Comparison of ENCODE assay signal across 8 cellular contexts in genomic region chr9:5764130-5764868, GRCh38.
DNase-seq lines count a peak whose midpoint lies in the region; ATAC-seq and TF ChIP-seq lines count a peak whose summit lies in the region.
"Had no signal": no experiment of that assay in that cellular context is flagged by ENCODE, and none has a peak within 500 bp of the region (broad histone marks: within the 10 kb centered on the region; RNA-seq: fewer than 3 reads in every experiment).

No MANE protein-coding gene starts in this region.

- H3K4me3 ChIP-seq in PC-3 (ENCODE audit: low read length) (no peak overlapping the region), PC-9 (no peak overlapping the region)
- H3K4me3 ChIP-seq: hepatocyte had no signal

- no peaks in the 10 kb centered on the region for H4K20me1 ChIP-seq in PC-3 (ENCODE audit: low read length)
- H4K20me1 ChIP-seq in PC-9 (ENCODE audit: insufficient read depth) = no peaks in the 10 kb centered on the region

- DNase-seq in PC-3 = no peak
- DNase-seq in AG20443 (ENCODE audit: low spot score) = no peak
- DNase-seq in PC-9 = no peak

- peaks cover 39% of the 10 kb centered on the region for H3K4me1 Mint-ChIP-seq in activated naive CD8-positive, alpha-beta T cell (ENCODE audit: low read depth)

- BruUV-seq in PC-3 (replicated peaks; lab: Mats Ljungman, UMichigan) = no TSS peak
- no TSS peak for BruUV-seq in PC-9 (replicated peaks; lab: Mats Ljungman, UMichigan)

- peaks cover 44% of the 10 kb centered on the region for H3K4me1 ChIP-seq in PC-3 (ENCODE audit: insufficient read depth, low read length)
- no peaks in the 10 kb centered on the region for H3K4me1 ChIP-seq in PC-9 (replicated peaks; ENCODE audit: insufficient read depth)

- peak overlapping the region; percentile 8 for H3K27ac Mint-ChIP-seq in activated naive CD8-positive, alpha-beta T cell

- CTCF ChIA-PET in PC-3 (lab: Charles Lee) (no interaction called here), PC-9 (lab: Charles Lee) (no interaction called here)

- H3K36me3 Mint-ChIP-seq in activated naive CD8-positive, alpha-beta T cell = peaks cover 40% of the 10 kb centered on the region

- H3K36me3 ChIP-seq in PC-3 (ENCODE audit: low read depth, low read length) = peaks cover 19% of the 10 kb centered on the region
- H3K36me3 ChIP-seq in PC-9 (ENCODE audit: low read depth) = no peaks in the 10 kb centered on the region; the same call in 1 of the 2 replicates

- intact Hi-C loops in PC-3 (cut with micrococcal nuclease) = no loop called here
- intact Hi-C loops in PC-9 (cut with micrococcal nuclease; ENCODE audit: unreplicated experiment) = no loop called here

- ATAC-seq in GM18519 (IDR thresholded peaks at IDR 0.05; ENCODE audit: low FRiP score, unreplicated experiment) (peak; percentile 81), GM19468 (IDR thresholded peaks at IDR 0.05; ENCODE audit: extremely low read depth, unreplicated experiment) (peak; percentile 34), HG03097 (IDR thresholded peaks at IDR 0.05; ENCODE audit: low FRiP score, unreplicated experiment) (peak; percentile 73), PC-3 (no peak)

- H3K27ac ChIP-seq in PC-3 (ENCODE audit: low read length) (no peak overlapping the region), PC-9 (no peak overlapping the region)
- H3K27ac ChIP-seq: hepatocyte had no signal

- POLR2A ChIA-PET in PC-3 (lab: Charles Lee; ENCODE audit: unreplicated experiment) (no interaction called here), PC-9 (lab: Charles Lee; ENCODE audit: unreplicated experiment) (interaction anchor here (0.7 kb wide), 1 partner anchor 316 kb away, joined by 5 read pairs; no protein-coding TSS in a partner anchor)

- no peak overlapping the region for H3K9ac ChIP-seq in PC-3 (ENCODE audit: low read length)

- H3K9me3 Mint-ChIP-seq in activated naive CD8-positive, alpha-beta T cell (ENCODE audit: low read depth) = no peaks in the 10 kb centered on the region

- H3K9me2 ChIP-seq in PC-3 (replicated peaks; ENCODE audit: low read length) (no peaks in the 10 kb centered on the region), PC-9 (ENCODE audit: insufficient read depth) (no peaks in the 10 kb centered on the region)

- H3K27me3 ChIP-seq in PC-3 (ENCODE audit: low read length) = no peaks in the 10 kb centered on the region
- H3K27me3 ChIP-seq in PC-9 (ENCODE audit: insufficient read depth, low read depth) = no peaks in the 10 kb centered on the region
- H3K27me3 ChIP-seq: hepatocyte had no signal

- TF ChIP-seq CTCF in PC-3 (conservative IDR thresholded peaks at IDR 0.05; ENCODE audit: low read depth, low read length) (no peak), PC-9 (conservative IDR thresholded peaks at IDR 0.05) (no peak)

- H3K4me3 Mint-ChIP-seq in activated naive CD8-positive, alpha-beta T cell = no peak overlapping the region

- H3F3A ChIP-seq in PC-3 (ENCODE audit: low read length, unreplicated experiment) (no peaks in the 10 kb centered on the region), PC-9 (ENCODE audit: insufficient read depth, low read depth) (no peaks in the 10 kb centered on the region)

- no peaks in the 10 kb centered on the region for H3K79me2 ChIP-seq in PC-3 (ENCODE audit: low read length)
- no peaks in the 10 kb centered on the region for H3K79me2 ChIP-seq in PC-9 (ENCODE audit: low read depth)
- H3K79me2 ChIP-seq: hepatocyte had no signal

- no peak overlapping the region for H3K4me2 ChIP-seq in PC-3 (ENCODE audit: low read length)
- H3K4me2 ChIP-seq in PC-9 = no peak overlapping the region
- H3K4me2 ChIP-seq: hepatocyte had no signal

- H2AFZ ChIP-seq in PC-3 (ENCODE audit: low read length) (no peak overlapping the region), PC-9 (no peak overlapping the region)
- H2AFZ ChIP-seq: hepatocyte had no signal

- no peaks in the 10 kb centered on the region for H3K27me3 Mint-ChIP-seq in activated naive CD8-positive, alpha-beta T cell

- no peaks in the 10 kb centered on the region for H3K9me3 ChIP-seq in PC-3 (ENCODE audit: low read length)
- H3K9me3 ChIP-seq in PC-9 (ENCODE audit: insufficient read depth, low read depth) = no peaks in the 10 kb centered on the region
